In genomic region chrX:47093248-47093647, GRCh38 we compare ENCODE assay signal across 1 cellular context.
TF ChIP-seq lines count a peak whose summit lies in the region.

No MANE protein-coding gene starts in this region.

TF ChIP-seq in K562, 482 proteins besides CTCF, POLR2A, EP300 and RAD21 (continued from another document):
- TF ChIP-seq BCLAF1 (IDR thresholded peaks at IDR 0.05; ENCODE audit: borderline replicate concordance in 1 of 2, control insufficient read depth in 1 of 2, low read depth in 2 of 2, low read length in 1 of 2) (no peak), CREB5 (CRISPR knock-in tag; IDR thresholded peaks at IDR 0.05) (no peak), ELF1 (tag; IDR thresholded peaks at IDR 0.05) (no peak), HIVEP1 (CRISPR knock-in tag; IDR thresholded peaks at IDR 0.05) (no peak), SRSF1 (IDR thresholded peaks at IDR 0.05; ENCODE audit: low read depth, low read length) (no peak), ZBED1 (IDR thresholded peaks at IDR 0.05) (no peak), ZFP1 (CRISPR knock-in tag; IDR thresholded peaks at IDR 0.05) (no peak), NR4A1 (CRISPR knock-in tag; IDR thresholded peaks at IDR 0.05) (no peak), NR4A1 (tag; IDR thresholded peaks at IDR 0.05) (no peak), SIRT6 (IDR thresholded peaks at IDR 0.05; ENCODE audit: low read depth, low read length) (no peak), RHOXF2B (CRISPR knock-in tag; conservative IDR thresholded peaks at IDR 0.05) (no peak), CUX1 (CRISPR knock-in tag; IDR thresholded peaks at IDR 0.05) (no peak), TEAD4 (IDR thresholded peaks at IDR 0.05; ENCODE audit: low read length) (no peak), TEAD4 (CRISPR knock-in tag; IDR thresholded peaks at IDR 0.05; ENCODE audit: borderline replicate concordance) (no peak), MCM7 (IDR thresholded peaks at IDR 0.05) (no peak), AFF1 (IDR thresholded peaks at IDR 0.05; ENCODE audit: low read depth in 1 of 2, partially characterized antibody in 2 of 2) (no peak), YY1 (IDR thresholded peaks at IDR 0.05; ENCODE audit: borderline replicate concordance in 1 of 3, control insufficient read depth in 1 of 3, extremely low read depth in 1 of 3, insufficient read depth in 3 of 3, insufficient read length in 1 of 3, insufficient replicate concordance in 2 of 3, low read depth in 1 of 3, low read length in 2 of 3) (no peak)
TF ChIP-seq in K562: peak in this region for 0.
